In genomic region chr7:34875481-34875880, GRCh38 we compare ENCODE assay signal across 22 cellular contexts.
"Had no signal": no experiment of that assay in that cellular context is flagged by ENCODE, and none has a peak within 500 bp of the region (broad histone marks: within the 10 kb centered on the region; RNA-seq: fewer than 3 reads in every experiment).

No MANE protein-coding gene starts in this region.

- H3K36me3 ChIP-seq: adrenal gland, breast epithelium, colonic mucosa, esophagus squamous epithelium, gastroesophageal sphincter, heart right ventricle, left ventricle myocardium inferior, thyroid gland, upper lobe of right lung had no signal

- H3K4me3 Mint-ChIP-seq: activated CD8-positive, alpha-beta T cell treated with anti-CD3 and anti-CD28 coated beads, Interleukin-2, amount 10 ng/mL, durations not matched to agents 7 days and 5 days; endodermal cell; memory B cell had no signal

- H3K9me3 ChIP-seq: adrenal gland, colonic mucosa, mucosa of descending colon, thyroid gland, upper lobe of right lung had no signal

- H3K27ac ChIP-seq: adrenal gland, breast epithelium, colonic mucosa, esophagus squamous epithelium, gastroesophageal sphincter, heart right ventricle, left ventricle myocardium inferior, thyroid gland, upper lobe of right lung had no signal

- ATAC-seq: activated CD8-positive, alpha-beta T cell treated with anti-CD3 and anti-CD28 coated beads, Interleukin-2, amount 10 ng/mL, durations not matched to agents 7 days and 5 days; activated naive CD4-positive, alpha-beta T cell treated with anti-CD3 and anti-CD28 coated beads, Interleukin-2, amount 50 U/mL, for 72 hours; gastroesophageal sphincter; heart right ventricle; mucosa of descending colon; upper lobe of right lung had no signal

- H3K27me3 ChIP-seq: adrenal gland, breast epithelium, colonic mucosa, esophagus squamous epithelium, gastroesophageal sphincter, heart right ventricle, thyroid gland, upper lobe of right lung had no signal

- H3K4me1 Mint-ChIP-seq: memory B cell had no signal

- H3K27ac Mint-ChIP-seq: activated CD8-positive, alpha-beta T cell treated with anti-CD3 and anti-CD28 coated beads, Interleukin-2, amount 10 ng/mL, durations not matched to agents 7 days and 5 days; activated naive CD4-positive, alpha-beta T cell treated with anti-CD3 and anti-CD28 coated beads, Interleukin-2, amount 50 U/mL, for 72 hours; endodermal cell; memory B cell; progenitor cell of endocrine pancreas had no signal

- H3K4me1 ChIP-seq: adrenal gland, breast epithelium, colonic mucosa, esophagus squamous epithelium, gastroesophageal sphincter, heart right ventricle, left ventricle myocardium inferior, thyroid gland, upper lobe of right lung had no signal

- H3K27me3 Mint-ChIP-seq: progenitor cell of endocrine pancreas had no signal

- H3K4me3 ChIP-seq: adrenal gland, breast epithelium, colonic mucosa, esophagus squamous epithelium, gastroesophageal sphincter, heart right ventricle, left ventricle myocardium inferior, mucosa of descending colon, thyroid gland, upper lobe of right lung had no signal

- H3K36me3 Mint-ChIP-seq: memory B cell had no signal

- DNase-seq: activated CD4-positive, alpha-beta T cell treated with anti-CD3 and anti-CD28 coated beads for 1 hour; activated CD4-positive, alpha-beta T cell treated with anti-CD3 and anti-CD28 coated beads, Interleukin-2, amount 50 U/mL, for 1 hour; activated CD8-positive, alpha-beta T cell treated with anti-CD3 and anti-CD28 coated beads, Interleukin-2, amount 10 ng/mL, durations not matched to agents 7 days and 5 days; activated gamma-delta T cell treated with Interleukin-2 at 50 U/mL for 16 hours; activated T-cell treated with anti-CD3 and anti-CD28 coated beads, Interleukin-2, amount 50 U/mL, for 1 hour; adrenal gland; colonic mucosa; endodermal cell; esophagus squamous epithelium; heart right ventricle; left ventricle myocardium inferior; mucosa of descending colon; stimulated activated CD4-positive, alpha-beta T cell treated with anti-CD3 and anti-CD28 coated beads, Interleukin-2, amount 100 ng/mL, for 48 hours; stimulated activated naive CD4-positive, alpha-beta T cell; T-helper 1 cell; thyroid gland; upper lobe of right lung had no signal
